1 cellular context compared by ENCODE assay signal in genomic region chr12:121898287-121898686, GRCh38.
TF ChIP-seq lines count a peak whose summit lies in the region.

No MANE protein-coding gene starts in this region.

TF ChIP-seq in IMR-90, 13 proteins besides CTCF, POLR2A, EP300 and RAD21:
- TF ChIP-seq NFE2L2 (IDR thresholded peaks at IDR 0.05; ENCODE audit: low read depth, low read length) (no peak), BHLHE40 (IDR thresholded peaks at IDR 0.05; ENCODE audit: low read depth, low read length) (no peak), CHD1 (IDR thresholded peaks at IDR 0.05; ENCODE audit: low read depth, low read length) (no peak), SMC3 (IDR thresholded peaks at IDR 0.05; ENCODE audit: low read depth, low read length) (no peak)
TF ChIP-seq in IMR-90: peak in this region for 0.
